ENCODE assay signal across 28 cellular contexts in genomic region chr11:27285761-27286160, GRCh38.
"Had no signal": no experiment of that assay in that cellular context is flagged by ENCODE, and none has a peak within 500 bp of the region (broad histone marks: within the 10 kb centered on the region; RNA-seq: fewer than 3 reads in every experiment).

No MANE protein-coding gene starts in this region.

- ATAC-seq: activated CD4-positive, alpha-beta T cell treated with anti-CD3 and anti-CD28 coated beads for 36 hours; left lung; lower lobe of right lung; right cardiac atrium; stimulated activated naive B cell treated with anti-CD40 and anti-IgM and Interleukin-4, amounts not matched to agents 10 μg/mL and 1 μg/mL and 100 μg/mL, for 72 hours; upper lobe of right lung had no signal

- H3K27ac Mint-ChIP-seq: activated CD4-positive, alpha-beta T cell treated with anti-CD3 and anti-CD28 coated beads for 36 hours; activated naive CD8-positive, alpha-beta T cell treated with anti-CD3 and anti-CD28 coated beads for 36 hours; brain; mesothelial cell of epicardium; naive B cell; stimulated activated naive B cell treated with anti-CD40 and anti-IgM and Interleukin-4, amounts not matched to agents 10 μg/mL and 1 μg/mL and 100 μg/mL, for 72 hours; T-helper 2 cell treated with Interferon-gamma antibody and Interleukin-4, amounts not matched to agents 5 μg/mL and 100 μg/mL, for 36 hours had no signal

- H3K27me3 ChIP-seq: adrenal gland, ascending aorta, cardiac muscle cell, colonic mucosa, esophagus squamous epithelium, left lung, stomach, thyroid gland, upper lobe of right lung had no signal

- DNase-seq: activated CD4-positive, alpha-beta T cell treated with anti-CD3 and anti-CD28 coated beads for 36 hours; activated CD4-positive, CD25-positive, alpha-beta regulatory T cell; activated CD8-positive, alpha-beta memory T cell treated with anti-CD3 and anti-CD28 coated beads for 24 hours; activated effector memory CD4-positive, alpha-beta T cell treated with Interleukin-2 at 50 U/mL for 16 hours; activated naive CD4-positive, alpha-beta T cell treated with Interleukin-2 at 50 U/mL for 16 hours; activated naive CD8-positive, alpha-beta T cell treated with anti-CD3 and anti-CD28 coated beads for 36 hours; adrenal gland; cerebellar nuclear complex; colonic mucosa; effector CD8-positive, alpha-beta T cell; esophagus squamous epithelium; left lung; lower lobe of right lung; naive B cell; occipital lobe; right cardiac atrium; stimulated activated CD4-positive, alpha-beta T cell treated with anti-CD3 and anti-CD28 coated beads, Interleukin-15, amount 100 ng/mL, for 24 hours; stimulated activated CD4-positive, alpha-beta T cell treated with anti-CD3 and anti-CD28 coated beads, Interleukin-2, amount 100 ng/mL, for 24 hours; stimulated activated naive B cell treated with anti-CD40 and anti-IgM and Interleukin-4, amounts not matched to agents 10 μg/mL and 1 μg/mL and 100 μg/mL, for 72 hours; stomach; upper lobe of right lung had no signal

- H3K4me1 Mint-ChIP-seq: activated CD4-positive, alpha-beta T cell treated with anti-CD3 and anti-CD28 coated beads for 36 hours; activated naive CD8-positive, alpha-beta T cell treated with anti-CD3 and anti-CD28 coated beads for 36 hours; naive B cell; stimulated activated naive B cell treated with anti-CD40 and anti-IgM and Interleukin-4, amounts not matched to agents 10 μg/mL and 1 μg/mL and 100 μg/mL, for 72 hours had no signal

- H3K4me1 ChIP-seq: colonic mucosa, left lung, lower lobe of right lung had no signal

- H3K4me3 ChIP-seq: adrenal gland, ascending aorta, cardiac muscle cell, colonic mucosa, esophagus squamous epithelium, left lung, lower lobe of right lung, stomach, thyroid gland, upper lobe of right lung had no signal

- H3K27ac ChIP-seq: adrenal gland, ascending aorta, cardiac muscle cell, colonic mucosa, epithelial cell of prostate, esophagus squamous epithelium, left lung, lower lobe of right lung, stomach, upper lobe of right lung had no signal

- H3K36me3 ChIP-seq: adrenal gland, ascending aorta, cardiac muscle cell, colonic mucosa, esophagus squamous epithelium, left lung, lower lobe of right lung, stomach, thyroid gland, upper lobe of right lung had no signal

- H3K4me3 Mint-ChIP-seq: activated CD4-positive, alpha-beta T cell treated with anti-CD3 and anti-CD28 coated beads for 36 hours; activated naive CD8-positive, alpha-beta T cell treated with anti-CD3 and anti-CD28 coated beads for 36 hours; brain; mesothelial cell of epicardium; naive B cell; stimulated activated naive B cell treated with anti-CD40 and anti-IgM and Interleukin-4, amounts not matched to agents 10 μg/mL and 1 μg/mL and 100 μg/mL, for 72 hours; T-helper 2 cell treated with Interferon-gamma antibody and Interleukin-4, amounts not matched to agents 5 μg/mL and 100 μg/mL, for 36 hours had no signal

- H3K27me3 Mint-ChIP-seq: stimulated activated naive B cell treated with anti-CD40 and anti-IgM and Interleukin-4, amounts not matched to agents 10 μg/mL and 1 μg/mL and 100 μg/mL, for 72 hours had no signal

- H3K9me3 ChIP-seq: adrenal gland, ascending aorta, colonic mucosa, esophagus squamous epithelium, lower lobe of right lung, stomach, thyroid gland, upper lobe of right lung had no signal

- H3K36me3 Mint-ChIP-seq: activated naive CD8-positive, alpha-beta T cell treated with anti-CD3 and anti-CD28 coated beads for 36 hours; mesothelial cell of epicardium; stimulated activated naive B cell treated with anti-CD40 and anti-IgM and Interleukin-4, amounts not matched to agents 10 μg/mL and 1 μg/mL and 100 μg/mL, for 72 hours had no signal
